ENCODE assay signal across 30 cellular contexts in genomic region chr17:76541739-76542450, GRCh38. TPM values are rescaled to one million over a fixed set of nuclear protein-coding genes. Genes with fewer than 3 reads are reported as not detected.
DNase-seq lines count a peak whose midpoint lies in the region; ATAC-seq, FAIRE-seq and TF ChIP-seq lines count a peak whose summit lies in the region.
"Had no signal": no experiment of that assay in that cellular context is flagged by ENCODE, and none has a peak within 500 bp of the region (broad histone marks: within the 10 kb centered on the region; RNA-seq: fewer than 3 reads in every experiment).

No MANE protein-coding gene starts in this region.

- intact Hi-C loops in tibial artery (cut with DNase I; ENCODE audit: low total_unique reads) = no loop called here

- H3K4me2 ChIP-seq in SK-N-SH = no peak overlapping the region
- no peak overlapping the region for H3K4me2 ChIP-seq in astrocyte (ENCODE audit: low read length)

- H3K27me3 Mint-ChIP-seq in astrocyte (ENCODE audit: low read depth, unreplicated experiment) = peaks cover 27% of the 10 kb centered on the region

- no peaks in the 10 kb centered on the region for H3K9me3 ChIP-seq in SK-N-SH
- no peaks in the 10 kb centered on the region for H3K9me3 ChIP-seq in astrocyte (ENCODE audit: insufficient read depth, low read depth, low read length)
- no peaks in the 10 kb centered on the region for H3K9me3 ChIP-seq in tibial artery

- no peaks in the 10 kb centered on the region for H3K9me3 Mint-ChIP-seq in astrocyte (ENCODE audit: unreplicated experiment)
- H3K9me3 Mint-ChIP-seq: activated CD8-positive, alpha-beta T cell treated with anti-CD3 and anti-CD28 coated beads for 36 hours; effector memory CD8-positive, alpha-beta T cell; stimulated activated naive CD8-positive, alpha-beta T cell treated with anti-CD3 and anti-CD28 coated beads, Interleukin-15, Interleukin-2, amounts not matched to agents 100 ng/mL and 50 ng/mL, for 24 hours had no signal

- H3K4me1 ChIP-seq in SK-N-SH (ENCODE audit: control insufficient read depth in 1 of 2, insufficient read depth in 2 of 2, low read depth in 1 of 2, low read length in 1 of 2) (peaks cover 21 to 88% of the 10 kb centered on the region in 2 experiments), astrocyte (ENCODE audit: insufficient read depth, low read length) (peaks cover 46% of the 10 kb centered on the region), tibial artery (peaks cover 0 to 41% (median 20%) of the 10 kb centered on the region in 4 donors)

- peaks cover 4% of the 10 kb centered on the region for H3F3A ChIP-seq in SK-N-SH (replicated peaks; ENCODE audit: insufficient read depth)

- H3K9ac ChIP-seq in SK-N-SH (no peak overlapping the region), astrocyte (ENCODE audit: low read length) (no peak overlapping the region)

- no peak overlapping the region for H3K27ac Mint-ChIP-seq in astrocyte (ENCODE audit: unreplicated experiment)
- H3K27ac Mint-ChIP-seq: activated CD8-positive, alpha-beta T cell treated with anti-CD3 and anti-CD28 coated beads for 36 hours; effector memory CD8-positive, alpha-beta T cell; stimulated activated naive CD8-positive, alpha-beta T cell treated with anti-CD3 and anti-CD28 coated beads, Interleukin-15, Interleukin-2, amounts not matched to agents 100 ng/mL and 50 ng/mL, for 24 hours had no signal

- WGBS in SK-N-SH (ENCODE audit: low lambda C conversion rate) = 83% methylated on average over 10 of the region's 10 CpGs

- H3K79me2 ChIP-seq in SK-N-SH (ENCODE audit: insufficient read depth) = no peaks in the 10 kb centered on the region
- H3K79me2 ChIP-seq in astrocyte (ENCODE audit: insufficient read depth, low read length) = no peaks in the 10 kb centered on the region

- H3K36me3 Mint-ChIP-seq in astrocyte (ENCODE audit: low read depth, unreplicated experiment) = peaks cover under 1% of the 10 kb centered on the region

- TF ChIP-seq CTCF in SK-N-SH (IDR thresholded peaks at IDR 0.05) (no peak), astrocyte (IDR thresholded peaks at IDR 0.05; ENCODE audit: insufficient read depth, low read depth, low read length) (no peak), tibial artery (IDR thresholded peaks at IDR 0.05) (no peak)

- no peaks in the 10 kb centered on the region for H3K9me2 ChIP-seq in SK-N-SH

- CTCF ChIA-PET in SK-N-SH (lab: Yijun Ruan, JAX) = interaction anchor here (4.4 to 15.7 kb wide), 4 partner anchors 9 to 27 kb away, joined by 29 to 679 read pairs (median 194); partner anchors contain the start of gene CYGB

- peak overlapping the region; percentile 66 for H3K4me3 Mint-ChIP-seq in astrocyte (ENCODE audit: unreplicated experiment)
- H3K4me3 Mint-ChIP-seq: activated CD8-positive, alpha-beta T cell treated with anti-CD3 and anti-CD28 coated beads for 36 hours; effector memory CD8-positive, alpha-beta T cell; stimulated activated naive CD8-positive, alpha-beta T cell treated with anti-CD3 and anti-CD28 coated beads, Interleukin-15, Interleukin-2, amounts not matched to agents 100 ng/mL and 50 ng/mL, for 24 hours had no signal

- POLR2A ChIA-PET in SK-N-SH (lab: Yijun Ruan, JAX) = interaction anchor here (0.9 kb wide), 1 partner anchor 94 kb away, joined by 3 read pairs; no protein-coding TSS in a partner anchor

- H3K4me1 Mint-ChIP-seq in astrocyte (ENCODE audit: low read depth, unreplicated experiment) = peaks cover 29% of the 10 kb centered on the region

- peak in 1 of 2 experiments; percentile 52; a peak in 2 of 4 replicates for TF ChIP-seq EP300 in SK-N-SH (IDR thresholded peaks at IDR 0.05; ENCODE audit: borderline replicate concordance in 1 of 2, low read depth in 1 of 2, low read length in 1 of 2)

- H3K27ac ChIP-seq in SK-N-SH (ENCODE audit: low read depth in 2 of 2, low read length in 1 of 2) (peak overlapping the region in 1 of 2 experiments; percentile 99; a peak in 3 of 4 replicates), astrocyte (ENCODE audit: low read depth, low read length) (no peak overlapping the region), substantia nigra (ENCODE audit: low read depth, low read length, poor library complexity, severe bottlenecking) (peak overlapping the region; percentile 99), tibial artery (no peak overlapping the region)

- peaks cover 7% of the 10 kb centered on the region for H4K20me1 ChIP-seq in SK-N-SH (ENCODE audit: insufficient read depth)
- H4K20me1 ChIP-seq in astrocyte (ENCODE audit: insufficient read depth, low read length) = no peaks in the 10 kb centered on the region

- H3K27me3 ChIP-seq in SK-N-SH (ENCODE audit: insufficient read depth) (peaks cover 31% of the 10 kb centered on the region), astrocyte (ENCODE audit: insufficient read depth, low read length) (peaks cover 20% of the 10 kb centered on the region), tibial artery (peaks cover 0 to 66% of the 10 kb centered on the region in 2 donors)

- no peak for DNase-seq in SK-N-SH
- no peak for DNase-seq in astrocyte (ENCODE audit: low read depth)
- DNase-seq in islet precursor cell = peak; percentile 37
- DNase-seq in substantia nigra (lab: John Stamatoyannopoulos, UW) = peak in 2 of 49 donors; percentile 37 to 62
- no peak for DNase-seq in HuH-7.5 (ENCODE audit: low spot score)
- no peak for DNase-seq in tibial artery
- DNase-seq: 8988T; activated CD8-positive, alpha-beta T cell treated with anti-CD3 and anti-CD28 coated beads for 36 hours; activated naive CD4-positive, alpha-beta T cell; AML-193; amniotic stem cell; central memory CD4-positive, alpha-beta T cell; effector memory CD8-positive, alpha-beta T cell; kidney glomerular epithelial cell; NCI-H1105 treated with DMSO at 0.1 percent for 48 hours; NCI-H2081; NCI-H510A; stimulated activated CD4-positive, alpha-beta T cell treated with anti-CD3 and anti-CD28 coated beads, Interleukin-12 subunit alpha, Interleukin-12 subunit beta, amount 100 ng/mL, for 4 hours; stimulated activated CD4-positive, alpha-beta T cell treated with anti-CD3 and anti-CD28 coated beads, Interleukin-4, amount 100 ng/mL, for 4 hours; trophoblast cell had no signal

- no peak for TF ChIP-seq RAD21 in SK-N-SH (IDR thresholded peaks at IDR 0.05; ENCODE audit: low read length)

- no peaks in the 10 kb centered on the region for H3K36me3 ChIP-seq in SK-N-SH (replicated peaks in 1 of 2; ENCODE audit: control insufficient read depth in 1 of 2, insufficient read depth in 2 of 2, low read length in 1 of 2)
- H3K36me3 ChIP-seq in astrocyte (ENCODE audit: insufficient read depth, low read length) = no peaks in the 10 kb centered on the region
- no peaks in the 10 kb centered on the region for H3K36me3 ChIP-seq in tibial artery

- no peak for FAIRE-seq in astrocyte (lab: Jason Lieb, UNC)
- FAIRE-seq: frontal cortex, HepG2, RCC 7860 had no signal

- H2AFZ ChIP-seq in SK-N-SH (ENCODE audit: low read depth) (no peak overlapping the region), astrocyte (ENCODE audit: low read depth, low read length) (no peak overlapping the region)

- ATAC-seq in SK-N-SH treated with all-trans-retinoic acid at 6 μM for 48 hours (no peak), GM19324 (IDR thresholded peaks at IDR 0.05; ENCODE audit: low FRiP score, unreplicated experiment) (no peak)
- ATAC-seq: activated CD4-positive, CD25-positive, alpha-beta regulatory T cell treated with anti-CD3 and anti-CD28 coated beads, Interleukin-2, amount 50 U/mL, for 24 hours; activated CD8-positive, alpha-beta T cell treated with anti-CD3 and anti-CD28 coated beads for 36 hours; effector memory CD8-positive, alpha-beta T cell; esophagus mucosa; HepG2 had no signal

- no peak overlapping the region for H3K4me3 ChIP-seq in SK-N-SH (ENCODE audit: low read depth in 2 of 2, low read length in 1 of 2)
- H3K4me3 ChIP-seq in astrocyte (ENCODE audit: insufficient read depth, low read depth, low read length) = no peak overlapping the region
- no peak overlapping the region for H3K4me3 ChIP-seq in tibial artery

TF ChIP-seq in SK-N-SH, 30 proteins besides CTCF, POLR2A, EP300 and RAD21:
- TF ChIP-seq ELF1 (IDR thresholded peaks at IDR 0.05) = no peak
- TF ChIP-seq GATA2 (CRISPR knock-in tag; IDR thresholded peaks at IDR 0.05) = 0 out of 2 replicates have a peak, but pooled peaks have one; percentile 10

TF ChIP-seq in SK-N-SH treated with all-trans-retinoic acid at 6 μM for 48 hours, 23 proteins besides CTCF, POLR2A, EP300 and RAD21 (continues in another document):
- TF ChIP-seq GLIS3 (CRISPR knock-in tag; IDR thresholded peaks at IDR 0.05) (no peak), TCF4 (CRISPR knock-in tag; IDR thresholded peaks at IDR 0.05; ENCODE audit: borderline replicate concordance) (no peak), ZFP30 (CRISPR knock-in tag; IDR thresholded peaks at IDR 0.05) (no peak), CSDC2 (CRISPR knock-in tag; IDR thresholded peaks at IDR 0.05) (no peak), ARNTL (CRISPR knock-in tag; IDR thresholded peaks at IDR 0.05; ENCODE audit: borderline replicate concordance, low read depth) (no peak), ESRRG (CRISPR knock-in tag; IDR thresholded peaks at IDR 0.05) (no peak), OSR1 (CRISPR knock-in tag; IDR thresholded peaks at IDR 0.05) (no peak), ZNF565 (CRISPR knock-in tag; conservative IDR thresholded peaks at IDR 0.05; ENCODE audit: low read depth) (no peak), ZNF8 (CRISPR knock-in tag; IDR thresholded peaks at IDR 0.05) (no peak), ZFP3 (CRISPR knock-in tag; IDR thresholded peaks at IDR 0.05) (no peak), ISL1 (CRISPR knock-in tag; IDR thresholded peaks at IDR 0.05) (no peak)

RNA-seq across cellular contexts. Expression of gene PRCD, which starts 2.1 kb away (rescaled TPM):
- 2.2 and 5.0 TPM in 2 replicates for polyA plus RNA-seq in SK-N-SH (2012; rRNA removed)
- polyA plus RNA-seq in SK-N-SH (2012; cell fraction: cytosol; rRNA removed) = 5.8 and 8.0 TPM in 2 replicates
- polyA plus RNA-seq in SK-N-SH (2012; cell fraction: nucleus; rRNA removed) = 5.6 and 13.2 TPM in 2 replicates
- total RNA-seq in astrocyte = 1.5 and 2.2 TPM in 2 replicates
- total RNA-seq: activated CD8-positive, alpha-beta T cell treated with anti-CD3 and anti-CD28 coated beads for 36 hours; HepG2; myocyte had no signal

RNA-seq across cellular contexts. Expression of gene CYGB, which starts 4.4 kb away (rescaled TPM):
- polyA plus RNA-seq in SK-N-SH (2012; rRNA removed) = 1.7 and 3.7 TPM in 2 replicates
- polyA plus RNA-seq in SK-N-SH (2012; cell fraction: cytosol; rRNA removed) = 1.3 and 3.2 TPM in 2 replicates
- 1.1 and 1.7 TPM in 2 replicates for polyA plus RNA-seq in SK-N-SH (2012; cell fraction: nucleus; rRNA removed)
- 20.5 and 29.2 TPM in 2 replicates for total RNA-seq in astrocyte

RNA-seq across cellular contexts. Expression of gene RHBDF2, which starts 40.7 kb away (rescaled TPM):
- polyA plus RNA-seq in SK-N-SH (2012; rRNA removed) = 14.0 and 16.1 TPM in 2 replicates
- polyA plus RNA-seq in SK-N-SH (2012; cell fraction: cytosol; rRNA removed) = 7.0 and 9.1 TPM in 2 replicates
- 51.9 and 65.9 TPM in 2 replicates for polyA plus RNA-seq in SK-N-SH (2012; cell fraction: nucleus; rRNA removed)
- total RNA-seq in astrocyte = 27.0 and 30.7 TPM in 2 replicates

RNA-seq across cellular contexts. Expression of gene ST6GALNAC2, which starts 43.8 kb away (rescaled TPM):
- 0.57 and 0.94 TPM in 2 replicates for polyA plus RNA-seq in SK-N-SH (2012; rRNA removed)
- polyA plus RNA-seq in SK-N-SH (2012; cell fraction: cytosol; rRNA removed) = 0.44 and 0.60 TPM in 2 replicates
- 0.49 and 1.7 TPM in 2 replicates for polyA plus RNA-seq in SK-N-SH (2012; cell fraction: nucleus; rRNA removed)
- total RNA-seq in astrocyte = 0.79 TPM in 1 of 2 replicates, not detected in the other
- total RNA-seq: activated CD8-positive, alpha-beta T cell treated with anti-CD3 and anti-CD28 coated beads for 36 hours; frontal cortex; lung microvascular endothelial cell had no signal
